8 cellular contexts compared by ENCODE assay signal in genomic region chr19:10431943-10432735, GRCh38. TPM values are rescaled to one million over a fixed set of nuclear protein-coding genes. Genes with fewer than 3 reads are reported as not detected.
DNase-seq lines count a peak whose midpoint lies in the region; ATAC-seq and TF ChIP-seq lines count a peak whose summit lies in the region.

No MANE protein-coding gene starts in this region.

- CTCF ChIA-PET in OCI-LY7 (lab: Charles Lee; ENCODE audit: unreplicated experiment) = interaction anchor here (0.5 kb wide), 1 partner anchor 12 kb away, joined by 3 read pairs; the partner anchor contains the start of gene PDE4A

- DNase-seq in EH (ENCODE audit: low read depth) = peak; percentile 62
- DNase-seq in OCI-LY7 (ENCODE audit: low spot score) = no peak
- peak; percentile 70 for DNase-seq in activated gamma-delta T cell (lab: John Stamatoyannopoulos, UW)
- peak; percentile 81 for DNase-seq in cardiac septum (ENCODE audit: low spot score)
- peak; percentile 84 for DNase-seq in sciatic nerve (ENCODE audit: low spot score)
- no peak for DNase-seq in NCI-H1105 treated with DMSO at 0.1 percent for 48 hours (lab: John Stamatoyannopoulos, UW)

- H3K36me3 ChIP-seq in OCI-LY7 (ENCODE audit: insufficient read depth, low read length) = peaks cover 6% of the 10 kb centered on the region; the same call in 1 of the 2 replicates

- H3K27ac ChIP-seq in OCI-LY7 (ENCODE audit: low read depth, low read length, poor library complexity, severe bottlenecking) = no peak overlapping the region

- no TSS peak for BruUV-seq in OCI-LY7 (replicated peaks; lab: Mats Ljungman, UMichigan)

- peak; percentile 80 for ATAC-seq in sciatic nerve
- no peak for ATAC-seq in HG03135 (IDR thresholded peaks at IDR 0.05; ENCODE audit: unreplicated experiment)
- no peak for ATAC-seq in HG03469 (IDR thresholded peaks at IDR 0.05; ENCODE audit: unreplicated experiment)

- H3K4me2 ChIP-seq in OCI-LY7 (ENCODE audit: low read length) = peak overlapping the region; percentile 66

- H3K9me3 ChIP-seq in OCI-LY7 (ENCODE audit: low read length) = no peaks in the 10 kb centered on the region

- H3K4me3 ChIP-seq in OCI-LY7 (ENCODE audit: low read depth, low read length, poor library complexity, severe bottlenecking) = no peak overlapping the region

- peaks cover 20% of the 10 kb centered on the region; the same call in 1 of the 2 replicates for H4K20me1 ChIP-seq in OCI-LY7 (ENCODE audit: insufficient read depth, low read length)

- no peak overlapping the region for H2AFZ ChIP-seq in OCI-LY7 (ENCODE audit: low read length)

- H3K79me2 ChIP-seq in OCI-LY7 (ENCODE audit: insufficient read depth, low read depth, low read length) = peaks cover 66% of the 10 kb centered on the region

- H3K9me2 ChIP-seq in OCI-LY7 (ENCODE audit: insufficient read depth, low read length) = no peaks in the 10 kb centered on the region

- intact Hi-C loops in OCI-LY7 (cut with micrococcal nuclease; ENCODE audit: unreplicated experiment) = no loop called here
- intact Hi-C loops in cardiac septum (cut with DNase I) = no loop called here
- intact Hi-C loops in sciatic nerve (cut with DNase I) = no loop called here

- POLR2A ChIA-PET in OCI-LY7 (lab: Charles Lee) = no interaction called here

- peaks cover 73% of the 10 kb centered on the region for H3K4me1 ChIP-seq in OCI-LY7 (ENCODE audit: insufficient read depth, low read length, poor library complexity, severe bottlenecking)

- no peak for TF ChIP-seq CTCF in OCI-LY7 (conservative IDR thresholded peaks at IDR 0.05; ENCODE audit: low read length)

RNA-seq across cellular contexts. Expression of gene PDE4A, which starts 11.8 kb away (rescaled TPM):
- total RNA-seq in OCI-LY7 (2014; rRNA removed; shearing (Covaris generic)) = 9.4 and 16.4 TPM in 2 replicates
- total RNA-seq in OCI-LY7 (2022) (42.4 and 45.1 TPM in 2 replicates), cardiac septum (8.2 TPM), sciatic nerve (11.0 TPM)

RNA-seq across cellular contexts. Expression of gene CDC37, which starts 28.8 kb away (rescaled TPM):
- 332 and 345 TPM in 2 replicates for total RNA-seq in OCI-LY7 (2014; rRNA removed; shearing (Covaris generic))
- 269 and 271 TPM in 2 replicates for total RNA-seq in OCI-LY7 (2022)
- total RNA-seq in cardiac septum = 140 TPM
- 128 TPM for total RNA-seq in sciatic nerve

RNA-seq across cellular contexts. Expression of gene TYK2, which starts 51.8 kb away (rescaled TPM):
- 151 and 185 TPM in 2 replicates for total RNA-seq in OCI-LY7 (2014; rRNA removed; shearing (Covaris generic))
- 214 and 216 TPM in 2 replicates for total RNA-seq in OCI-LY7 (2022)
- 66.2 TPM for total RNA-seq in cardiac septum
- 128 TPM for total RNA-seq in sciatic nerve

Comparison
In these comparisons a context has a peak if more than half of its experiments do, and no peak if none do; other contexts are left out.
1. DNase-seq: peak in EH (single experiment), activated gamma-delta T cell (single experiment), cardiac septum (single experiment) and sciatic nerve (single experiment); none in OCI-LY7 (single experiment) and NCI-H1105 treated with DMSO at 0.1 percent for 48 hours (single experiment).